1 cellular context compared by ENCODE assay signal in genomic region chr6:150333592-150333954, GRCh38.
TF ChIP-seq lines count a peak whose summit lies in the region.

No MANE protein-coding gene starts in this region.

TF ChIP-seq in H1, 55 proteins besides CTCF, POLR2A, EP300 and RAD21 (continued from another document):
- TF ChIP-seq CHD7 (IDR thresholded peaks at IDR 0.05; ENCODE audit: insufficient replicate concordance, low read length) (no peak), KDM1A (IDR thresholded peaks at IDR 0.05; ENCODE audit: borderline replicate concordance, low read length) (no peak), ATF3 (IDR thresholded peaks at IDR 0.05; ENCODE audit: insufficient read depth, low read depth, low read length) (no peak), NANOG (IDR thresholded peaks at IDR 0.05; ENCODE audit: insufficient read depth, low read depth, low read length, poor library complexity, severe bottlenecking) (no peak), SIX5 (IDR thresholded peaks at IDR 0.05; ENCODE audit: low read depth, low read length) (no peak), MAX (IDR thresholded peaks at IDR 0.05) (no peak), SP1 (IDR thresholded peaks at IDR 0.05; ENCODE audit: low read depth, low read length) (no peak), HDAC6 (IDR thresholded peaks at IDR 0.05; ENCODE audit: low read depth, low read length) (no peak)
